In genomic region chr9:95350266-95350665, GRCh38 we compare ENCODE assay signal across 1 cellular context.
TF ChIP-seq lines count a peak whose summit lies in the region.

No MANE protein-coding gene starts in this region.

TF ChIP-seq in H1, 55 proteins besides CTCF, POLR2A, EP300 and RAD21 (continued from another document):
- no peak for TF ChIP-seq KDM1A (IDR thresholded peaks at IDR 0.05; ENCODE audit: borderline replicate concordance, low read length)
TF ChIP-seq in H1: peak in this region for 0.
